23 cellular contexts compared by ENCODE assay signal in genomic region chr4:23733911-23734458, GRCh38.
DNase-seq lines count a peak whose midpoint lies in the region; ATAC-seq, FAIRE-seq and TF ChIP-seq lines count a peak whose summit lies in the region.
"Had no signal": no experiment of that assay in that cellular context is flagged by ENCODE, and none has a peak within 500 bp of the region (broad histone marks: within the 10 kb centered on the region; RNA-seq: fewer than 3 reads in every experiment).

No MANE protein-coding gene starts in this region.

- FAIRE-seq in GM18507 (lab: Jason Lieb, UNC) (peak; percentile 5), small intestine (lab: Jason Lieb, UNC) (no peak)
- FAIRE-seq: HTR-8/SVneo had no signal

- no peaks in the 10 kb centered on the region for H3K4me1 Mint-ChIP-seq in activated T-cell treated with anti-CD3 and anti-CD28 coated beads, Interleukin-2, amount 50 U/mL, for 24 hours (ENCODE audit: low read depth)
- H3K4me1 Mint-ChIP-seq: CD8-positive, alpha-beta memory T cell had no signal

- no peaks in the 10 kb centered on the region for H3K27me3 Mint-ChIP-seq in activated T-cell treated with anti-CD3 and anti-CD28 coated beads, Interleukin-2, amount 50 U/mL, for 24 hours
- H3K27me3 Mint-ChIP-seq: CD8-positive, alpha-beta memory T cell had no signal

- ATAC-seq in HG03442 (IDR thresholded peaks at IDR 0.05; ENCODE audit: unreplicated experiment): no peak

- no peaks in the 10 kb centered on the region for H3K4me1 ChIP-seq in small intestine (ENCODE audit: control insufficient read depth in 2 of 2, insufficient read depth in 1 of 2, low read depth in 1 of 2, low read length in 1 of 2)
- H3K4me1 ChIP-seq: SJCRH30 had no signal

- H3K27me3 ChIP-seq in small intestine (ENCODE audit: control insufficient read depth in 2 of 2, insufficient read depth in 2 of 2, low read length in 2 of 2): no peaks in the 10 kb centered on the region
- H3K27me3 ChIP-seq: Peyer's patch, SJCRH30 had no signal

- no peak overlapping the region for H3K27ac Mint-ChIP-seq in activated T-cell treated with anti-CD3 and anti-CD28 coated beads, Interleukin-2, amount 50 U/mL, for 24 hours
- H3K27ac Mint-ChIP-seq: CD8-positive, alpha-beta memory T cell had no signal

- H3K36me3 Mint-ChIP-seq in activated T-cell treated with anti-CD3 and anti-CD28 coated beads, Interleukin-2, amount 50 U/mL, for 24 hours (ENCODE audit: low read depth): no peaks in the 10 kb centered on the region
- H3K36me3 Mint-ChIP-seq: CD8-positive, alpha-beta memory T cell had no signal

- 6 to 34% (median 15%) methylated on average over 1 of the region's 1 CpG for WGBS in small intestine, 3 donors

- DNase-seq in GM18507 (ENCODE audit: extremely low spot score, insufficient read length, low read depth) (no peak), epithelial cell of proximal tubule (ENCODE audit: low read depth) (peak; percentile 93), left kidney (ENCODE audit: low read depth, low spot score) (peak; percentile 46), small intestine (peak; percentile 71), NCI-H1105 treated with DMSO at 0.1 percent for 48 hours (lab: John Stamatoyannopoulos, UW) (no peak)
- DNase-seq in activated T-cell treated with anti-CD3 and anti-CD28 coated beads, Interleukin-2, amount 50 U/mL, for 24 hours: no peak
- DNase-seq: CD8-positive, alpha-beta memory T cell; DMS53; GDM1; GOT3; HCEC 1CT; KG1; NCI-H1092 treated with DMSO at 0.1 percent for 48 hours; NCI-H146; NCI-H2029; NCI-H2171; NCI-H524 treated with DMSO at 0.1 percent for 48 hours; NCI-H82; Peyer's patch; SJCRH30 had no signal

- H3K4me3 ChIP-seq in epithelial cell of proximal tubule (ENCODE audit: low read depth, low read length): no peak overlapping the region
- no peak overlapping the region for H3K4me3 ChIP-seq in small intestine (ENCODE audit: low read depth in 1 of 2, low read length in 2 of 2)
- H3K4me3 ChIP-seq: Peyer's patch, SJCRH30 had no signal

- no peak overlapping the region for H3K4me3 Mint-ChIP-seq in activated T-cell treated with anti-CD3 and anti-CD28 coated beads, Interleukin-2, amount 50 U/mL, for 24 hours
- H3K4me3 Mint-ChIP-seq: CD8-positive, alpha-beta memory T cell had no signal

- H3K36me3 ChIP-seq in small intestine (ENCODE audit: control insufficient read depth in 2 of 2, insufficient read depth in 2 of 2, low read length in 2 of 2): no peaks in the 10 kb centered on the region
- H3K36me3 ChIP-seq: Peyer's patch, SJCRH30 had no signal

- H3K27ac ChIP-seq in small intestine (ENCODE audit: low read depth in 1 of 2, low read length in 1 of 2): peak overlapping the region in 1 of 2 donors; percentile 4
- H3K27ac ChIP-seq: C4-2B, SJCRH30 had no signal

- peaks cover 3% of the 10 kb centered on the region for H3K9me3 Mint-ChIP-seq in activated T-cell treated with anti-CD3 and anti-CD28 coated beads, Interleukin-2, amount 50 U/mL, for 24 hours

- TF ChIP-seq CTCF in epithelial cell of proximal tubule (conservative IDR thresholded peaks at IDR 0.05; ENCODE audit: low read depth, low read length): no peak

- H3K9me3 ChIP-seq in small intestine (ENCODE audit: control insufficient read depth, low read depth): no peaks in the 10 kb centered on the region
- H3K9me3 ChIP-seq: Peyer's patch, SJCRH30 had no signal

Comparison
In these comparisons a context has a peak if more than half of its experiments do, and no peak if none do; other contexts are left out.
1. DNase-seq: peak in epithelial cell of proximal tubule (single experiment), left kidney (single experiment) and small intestine (single experiment); none in GM18507 (single experiment), NCI-H1105 treated with DMSO at 0.1 percent for 48 hours (single experiment) and activated T-cell treated with anti-CD3 and anti-CD28 coated beads, Interleukin-2, amount 50 U/mL, for 24 hours (single experiment).